34 cellular contexts compared by ENCODE assay signal in genomic region chr7:156518466-156518865, GRCh38.
"Had no signal": no experiment of that assay in that cellular context is flagged by ENCODE, and none has a peak within 500 bp of the region (broad histone marks: within the 10 kb centered on the region; RNA-seq: fewer than 3 reads in every experiment).

No MANE protein-coding gene starts in this region.

- H3K4me3 ChIP-seq: MG63 had no signal

- H3K36me3 ChIP-seq: MG63 had no signal

- H3K9me3 ChIP-seq: MG63 had no signal

- DNase-seq: Karpas-422, Kasumi-1, MG63, MM.1S, MV-4-11, NCI-H1048, NCI-H1092, NCI-H1092 treated with DMSO at 0.1 percent for 48 hours, NCI-H1105, NCI-H1105 treated with DMSO at 0.1 percent for 48 hours, NCI-H1417, NCI-H1417 treated with DMSO at 0.1 percent for 48 hours, NCI-H1436, NCI-H1436 treated with DMSO at 0.1 percent for 48 hours, NCI-H146, NCI-H1694, NCI-H1694 treated with DMSO at 0.1 percent for 48 hours, NCI-H187, NCI-H187 treated with DMSO at 0.1 percent for 48 hours, NCI-H1930, NCI-H2029, NCI-H2029 treated with DMSO at 0.1 percent for 48 hours, NCI-H2081, NCI-H2081 treated with DMSO at 0.1 percent for 48 hours, NCI-H2107, NCI-H2171, NCI-H2171 treated with DMSO at 0.1 percent for 48 hours, NCI-H2227 treated with DMSO at 0.1 percent for 48 hours, NCI-H226, NCI-H345, NCI-H446, NCI-H446 treated with DMSO at 0.1 percent for 48 hours, NCI-H510A, NCI-H510A treated with DMSO at 0.1 percent for 48 hours had no signal

- H3K27me3 ChIP-seq: MG63 had no signal
